ENCODE assay signal across 8 cellular contexts in genomic region chr19:383922-384800, GRCh38. TPM values are rescaled to one million over a fixed set of nuclear protein-coding genes. Genes with fewer than 3 reads are reported as not detected.
DNase-seq lines count a peak whose midpoint lies in the region; ATAC-seq and TF ChIP-seq lines count a peak whose summit lies in the region.

No MANE protein-coding gene starts in this region.

- peaks cover 11% of the 10 kb centered on the region for H3K27me3 Mint-ChIP-seq in progenitor cell of endocrine pancreas

- DNase-seq in Panc1 (ENCODE audit: low read depth, low spot score) = no peak
- peak; percentile 30 to 64 for DNase-seq in cardiac muscle cell (ENCODE audit: low read depth in 1 of 2, low spot score in 1 of 2)
- no peak for DNase-seq in progenitor cell of endocrine pancreas (ENCODE audit: low spot score, unreplicated experiment)
- no peak for DNase-seq in colonic mucosa
- DNase-seq in Kasumi-1 (lab: John Stamatoyannopoulos, UW) = no peak
- no peak for DNase-seq in activated gamma-delta T cell (lab: John Stamatoyannopoulos, UW)
- DNase-seq in NCI-H1417 (lab: John Stamatoyannopoulos, UW) = no peak

- H3K27ac ChIP-seq in Panc1 (ENCODE audit: low read length) (no peak overlapping the region), cardiac muscle cell (no peak overlapping the region), colonic mucosa (no peak overlapping the region)

- H3K9me3 ChIP-seq in ES-I3 (ENCODE audit: control insufficient read depth, insufficient read depth, low read length) (no peaks in the 10 kb centered on the region), Panc1 (ENCODE audit: control insufficient read depth, insufficient read depth, low read depth, low read length) (no peaks in the 10 kb centered on the region), cardiac muscle cell (ENCODE audit: low read depth) (no peaks in the 10 kb centered on the region), colonic mucosa (no peaks in the 10 kb centered on the region)

- H3K4me1 ChIP-seq in ES-I3 (ENCODE audit: insufficient read depth, low read length) (peaks cover 14% of the 10 kb centered on the region; the same call in 1 of the 2 replicates), Panc1 (ENCODE audit: control insufficient read depth, insufficient read depth, low read length) (no peaks in the 10 kb centered on the region), cardiac muscle cell (ENCODE audit: low read depth) (no peaks in the 10 kb centered on the region), colonic mucosa (no peaks in the 10 kb centered on the region)

- intact Hi-C loops in Panc1 (cut with micrococcal nuclease; ENCODE audit: unreplicated experiment) (no loop called here), colonic mucosa (cut with DNase I) (loop anchor here (10.0 kb wide), 1 partner anchor 91 kb away; a partner anchor contains a TSS)

- H3K4me3 ChIP-seq in Panc1 (ENCODE audit: low read depth in 2 of 2, low read length in 2 of 2) (no peak overlapping the region), cardiac muscle cell (no peak overlapping the region), colonic mucosa (no peak overlapping the region)

- POLR2A ChIA-PET in Panc1 (lab: Charles Lee) = interaction anchor here (0.6 kb wide), 1 partner anchor 105 kb away, joined by 4 read pairs; no protein-coding TSS in a partner anchor

- H3K9ac ChIP-seq in ES-I3 (ENCODE audit: low read depth, low read length) (peak overlapping the region; percentile 14; the same call in 1 of the 2 replicates), colonic mucosa (ENCODE audit: low read depth in 2 of 2, low read length in 2 of 2) (no peak overlapping the region)

- no peaks in the 10 kb centered on the region for H3K36me3 Mint-ChIP-seq in progenitor cell of endocrine pancreas (ENCODE audit: insufficient read depth)

- CTCF ChIA-PET in Panc1 (lab: Charles Lee) = interaction anchor here (0.6 kb wide), 1 partner anchor 16 kb away, joined by 3 read pairs; no protein-coding TSS in a partner anchor

- no peaks in the 10 kb centered on the region for H3K27me3 ChIP-seq in Panc1 (ENCODE audit: control insufficient read depth, insufficient read depth, low read length)
- H3K27me3 ChIP-seq in cardiac muscle cell = no peaks in the 10 kb centered on the region
- peaks cover 12% of the 10 kb centered on the region for H3K27me3 ChIP-seq in colonic mucosa

- TF ChIP-seq CTCF in Panc1 (IDR thresholded peaks at IDR 0.05) = peak; percentile 71
- peak; percentile 22 for TF ChIP-seq CTCF in cardiac muscle cell (IDR thresholded peaks at IDR 0.05; ENCODE audit: low read depth, low read length)
- peak; percentile 74 for TF ChIP-seq CTCF in progenitor cell of endocrine pancreas (IDR thresholded peaks at IDR 0.05; ENCODE audit: unreplicated experiment)
- TF ChIP-seq CTCF in colonic mucosa (IDR thresholded peaks at IDR 0.05) = no peak

- no peaks in the 10 kb centered on the region for H3K36me3 ChIP-seq in ES-I3 (ENCODE audit: insufficient read depth, low read length)
- no peaks in the 10 kb centered on the region for H3K36me3 ChIP-seq in Panc1 (ENCODE audit: control insufficient read depth, insufficient read depth, low read length)
- H3K36me3 ChIP-seq in cardiac muscle cell = no peaks in the 10 kb centered on the region
- H3K36me3 ChIP-seq in colonic mucosa = no peaks in the 10 kb centered on the region

- peak overlapping the region; percentile 67 for H3K27ac Mint-ChIP-seq in progenitor cell of endocrine pancreas

- no peak overlapping the region for H3K4me3 Mint-ChIP-seq in progenitor cell of endocrine pancreas (ENCODE audit: low read depth)

- no peaks in the 10 kb centered on the region for H3K9me3 Mint-ChIP-seq in progenitor cell of endocrine pancreas (ENCODE audit: low read depth)

- in situ Hi-C loops in Panc1 (cut with HindIII; ENCODE audit: low pct_unique_long_range_greater_than_20kb, low sequenced_read_pairs) = no loop called here

- peaks cover 21% of the 10 kb centered on the region for H3K4me1 Mint-ChIP-seq in progenitor cell of endocrine pancreas (ENCODE audit: low read depth)

- BruUV-seq in Panc1 (replicated peaks; lab: Mats Ljungman, UMichigan) = no TSS peak

- ATAC-seq in Panc1 = peak; percentile 77

RNA-seq across cellular contexts. Expression of gene C2CD4C, which starts 24.8 kb away (rescaled TPM):
- 13.6 TPM for total RNA-seq in Panc1 (2021; ENCODE audit: unreplicated experiment)
- 29.2 TPM for polyA plus RNA-seq in Panc1 (2012; ENCODE audit: insufficient read length)
- 4.1 and 5.4 TPM in 2 replicates for total RNA-seq in cardiac muscle cell
- polyA plus RNA-seq in cardiac muscle cell = 3.0 and 3.4 TPM in 2 replicates
- 13.2 and 13.8 TPM in 2 replicates for total RNA-seq in progenitor cell of endocrine pancreas
- total RNA-seq in colonic mucosa = under 1 TPM; 0.52 to 0.96 TPM

RNA-seq across cellular contexts. Expression of gene MIER2, which starts 39.6 kb away (rescaled TPM):
- total RNA-seq in Panc1 (2021; ENCODE audit: unreplicated experiment) (32.1 TPM), cardiac muscle cell (28.8 and 32.7 TPM in 2 replicates), progenitor cell of endocrine pancreas (42.6 and 46.7 TPM in 2 replicates), colonic mucosa (10 to 100 TPM; 17.3 to 19.1 TPM)
- polyA plus RNA-seq in Panc1 (2012; ENCODE audit: insufficient read length) = 45.4 TPM
- polyA plus RNA-seq in cardiac muscle cell = 47.8 and 52.9 TPM in 2 replicates

Comparison
In these comparisons a context has a peak if more than half of its experiments do, and no peak if none do; other contexts are left out.
1. DNase-seq: peak in cardiac muscle cell (2 of 2); none in Panc1 (single experiment), progenitor cell of endocrine pancreas (single experiment), colonic mucosa (single experiment), Kasumi-1 (0 of 2), activated gamma-delta T cell (single experiment) and NCI-H1417 (0 of 3).